8 cellular contexts compared by ENCODE assay signal in genomic region chr2:191247381-191248057, GRCh38. TPM values are rescaled to one million over a fixed set of nuclear protein-coding genes. Genes with fewer than 3 reads are reported as not detected.
DNase-seq lines count a peak whose midpoint lies in the region; ATAC-seq, FAIRE-seq and TF ChIP-seq lines count a peak whose summit lies in the region.

No MANE protein-coding gene starts in this region.

- H3K27me3 Mint-ChIP-seq in nephron (ENCODE audit: low read depth) = no peaks in the 10 kb centered on the region

- 51% methylated on average over 5 of the region's 5 CpGs; no CpG with 5 or more reads in 1 of the 2 experiments for WGBS in H1 (ENCODE audit: extremely low coverage in 1 of 2, insufficient coverage in 1 of 2, insufficient read length in 1 of 2, insufficient replicate concordance in 2 of 2, low coverage in 1 of 2, low lambda C conversion rate in 2 of 2, missing lambda C conversion rate in 1 of 2), 2 experiments

- peaks cover 49% of the 10 kb centered on the region for H3K4me1 Mint-ChIP-seq in nephron

- H2AFZ ChIP-seq in Loucy (ENCODE audit: low read length) (no peak overlapping the region), H1 (ENCODE audit: low read length) (no peak overlapping the region)

- peaks cover 12% of the 10 kb centered on the region for H3K36me3 Mint-ChIP-seq in nephron (ENCODE audit: low read depth)

- no peak overlapping the region; the same call in none of the 2 replicates for H2BK12ac ChIP-seq in H1 (ENCODE audit: low read depth, low read length)

- TF ChIP-seq RAD21 in H1 (IDR thresholded peaks at IDR 0.05 in 1 of 2, conservative IDR thresholded peaks at IDR 0.05 in 1 of 2; ENCODE audit: low read depth in 2 of 2, low read length in 2 of 2) = no peak

- H3K9me3 Mint-ChIP-seq in nephron = no peaks in the 10 kb centered on the region

- H3K4me3 ChIP-seq in Loucy (ENCODE audit: low read length, poor library complexity, severe bottlenecking) (peak overlapping the region; percentile 86), H1 (ENCODE audit: extremely low read depth in 1 of 4, insufficient read depth in 2 of 4, low read depth in 3 of 4, low read length in 4 of 4) (peak overlapping the region in 1 of 4 experiments; percentile 80; a peak in 2 of 8 replicates)

- peak overlapping the region; percentile 79 for H3K9ac ChIP-seq in Loucy (ENCODE audit: low read depth, low read length, poor library complexity, severe bottlenecking)
- H3K9ac ChIP-seq in H1 (replicated peaks in 1 of 4; ENCODE audit: extremely low read depth in 1 of 4, low read depth in 3 of 4, low read length in 3 of 4) = no peak overlapping the region

- H4K91ac ChIP-seq in H1 (replicated peaks; ENCODE audit: insufficient read length, low read length) = no peak overlapping the region

- H3K4me3 Mint-ChIP-seq in nephron = peak overlapping the region; percentile 84 to 94 (median 93)

- H3K36me3 ChIP-seq in Loucy (ENCODE audit: insufficient read depth, low read length) (no peaks in the 10 kb centered on the region), H1 (ENCODE audit: control insufficient read depth in 2 of 4, insufficient read depth in 4 of 4, low read length in 3 of 4) (no peaks in the 10 kb centered on the region)

- no peak overlapping the region for H2BK20ac ChIP-seq in H1 (ENCODE audit: low read length)

- H3K4me2 ChIP-seq in Loucy (ENCODE audit: low read depth, low read length, poor library complexity, severe bottlenecking) = peak overlapping the region; percentile 86
- H3K4me2 ChIP-seq in H1 (ENCODE audit: insufficient read depth in 1 of 2, low read depth in 2 of 2, low read length in 2 of 2) = peak overlapping the region; percentile 80 to 88

- no peak overlapping the region for H4K5ac ChIP-seq in H1 (ENCODE audit: insufficient read length, low read depth, low read length)

- no peak overlapping the region for H3K14ac ChIP-seq in H1 (ENCODE audit: insufficient read length)

- no peak overlapping the region for H3K27ac ChIP-seq in H1 (ENCODE audit: low read depth, low read length)

- DNase-seq in H1 (ENCODE audit: low read depth in 1 of 2, low spot score in 2 of 2) (peak in 1 of 2 experiments; percentile 13), activated gamma-delta T cell treated with Interleukin-2 at 50 U/mL for 16 hours (no peak), NCI-H748 treated with DMSO at 0.1 percent for 48 hours (lab: John Stamatoyannopoulos, UW) (no peak)
- no peak for DNase-seq in stimulated activated naive CD4-positive, alpha-beta T cell (lab: John Stamatoyannopoulos, UW)
- DNase-seq in stimulated activated CD4-positive, alpha-beta T cell treated with anti-CD3 and anti-CD28 coated beads, Interleukin-4, amount 100 ng/mL, for 24 hours = no peak

- no peak for TF ChIP-seq POLR2A in H1 (IDR thresholded peaks at IDR 0.05; ENCODE audit: control extremely low read depth in 1 of 2, low read depth in 2 of 2, low read length in 2 of 2)

- H3K79me2 ChIP-seq in Loucy (ENCODE audit: insufficient read depth, low read length) (peaks cover 70% of the 10 kb centered on the region), H1 (ENCODE audit: control insufficient read depth in 1 of 2, insufficient read depth in 2 of 2, low read length in 2 of 2) (peaks cover 18 to 64% of the 10 kb centered on the region in 2 experiments)

- H4K8ac ChIP-seq in H1 (ENCODE audit: extremely low read depth, insufficient read depth, low read length) = no peak overlapping the region

- no peak overlapping the region for H3K18ac ChIP-seq in H1 (ENCODE audit: extremely low read depth, low read length)

- H4K20me1 ChIP-seq in Loucy (ENCODE audit: insufficient read depth, low read length, poor library complexity, severe bottlenecking) (peaks cover 23% of the 10 kb centered on the region), H1 (replicated peaks in 1 of 2; ENCODE audit: control insufficient read depth in 1 of 2, insufficient read depth in 2 of 2, low read length in 2 of 2) (peaks cover 15 to 25% of the 10 kb centered on the region in 2 experiments)

- no peak overlapping the region for H2BK120ac ChIP-seq in H1 (replicated peaks; ENCODE audit: low read depth, low read length)

- FAIRE-seq in H1 (lab: Jason Lieb, UNC) = no peak

- no peak overlapping the region for H3K56ac ChIP-seq in H1 (replicated peaks; ENCODE audit: insufficient read length, low read depth, low read length)

- peak; percentile 47 for ATAC-seq in GM19463 (IDR thresholded peaks at IDR 0.05; ENCODE audit: unreplicated experiment)

- peaks cover 3% of the 10 kb centered on the region; the same call in 1 of the 2 replicates for H3K23me2 ChIP-seq in H1 (ENCODE audit: low read depth, low read length)

- H3K23ac ChIP-seq in H1 (ENCODE audit: insufficient read length) = no peak overlapping the region

- H3K27ac Mint-ChIP-seq in nephron = peak overlapping the region; percentile 82 to 98 (median 92)

- TF ChIP-seq EP300 in H1 (IDR thresholded peaks at IDR 0.05; ENCODE audit: borderline replicate concordance in 1 of 2, low read depth in 2 of 2, low read length in 2 of 2) = no peak

- H3K4me1 ChIP-seq in Loucy (ENCODE audit: insufficient read depth, low read length, poor library complexity, severe bottlenecking) (peaks cover 48% of the 10 kb centered on the region), H1 (replicated peaks in 1 of 4; ENCODE audit: control insufficient read depth in 3 of 4, insufficient read depth in 4 of 4, low read length in 3 of 4) (peaks cover 0 to 23% (median 12%) of the 10 kb centered on the region in 4 experiments; a peak in 6 of 7 replicates)

- CTCF ChIA-PET in H1 (lab: Charles Lee; ENCODE audit: partially characterized antibody) = interaction anchor here (0.7 to 1.8 kb wide), 10 partner anchors 13 to 336 kb away, joined by 3 to 8 read pairs (median 3); no protein-coding TSS in a partner anchor

- no peaks in the 10 kb centered on the region for H3F3A ChIP-seq in Loucy (ENCODE audit: low read depth)

- H3K9me2 ChIP-seq in Loucy (replicated peaks; ENCODE audit: low read depth, low read length) = no peaks in the 10 kb centered on the region

- H3K79me1 ChIP-seq in H1 (ENCODE audit: low read depth, low read length) = peaks cover 3% of the 10 kb centered on the region; the same call in 1 of the 2 replicates

- no peak overlapping the region for H2BK5ac ChIP-seq in H1 (ENCODE audit: low read depth, low read length)

- H3K27me3 ChIP-seq in Loucy (ENCODE audit: insufficient read depth, low read length, poor library complexity, severe bottlenecking) = no peaks in the 10 kb centered on the region
- peaks cover 0 to 3% (median 1%) of the 10 kb centered on the region in 4 experiments; a peak in 2 of 7 replicates for H3K27me3 ChIP-seq in H1 (replicated peaks in 1 of 4; ENCODE audit: control insufficient read depth in 3 of 4, extremely low read depth in 1 of 4, insufficient read depth in 3 of 4, low read length in 3 of 4)

- H3K9me3 ChIP-seq in Loucy (ENCODE audit: insufficient read depth, low read depth, low read length) (no peaks in the 10 kb centered on the region), H1 (ENCODE audit: insufficient read depth in 2 of 2, low read depth in 1 of 2, low read length in 1 of 2) (no peaks in the 10 kb centered on the region)

- H2BK15ac ChIP-seq in H1 (ENCODE audit: low read length) = peak overlapping the region; percentile 61; the same call in 1 of the 2 replicates

- TF ChIP-seq CTCF in Loucy (conservative IDR thresholded peaks at IDR 0.05; ENCODE audit: low read length) (no peak), H1 (IDR thresholded peaks at IDR 0.05; ENCODE audit: control extremely low read depth in 1 of 3, insufficient read depth in 1 of 3, low read depth in 1 of 3, low read length in 3 of 3) (no peak), nephron (IDR thresholded peaks at IDR 0.05; ENCODE audit: unreplicated experiment in 3 of 3) (no peak)

- no peak overlapping the region for H2AK5ac ChIP-seq in H1 (ENCODE audit: low read depth, low read length)

- POLR2A ChIA-PET in H1 (lab: Charles Lee; ENCODE audit: partially characterized antibody) = interaction anchor here (1.2 to 2.3 kb wide), 2 partner anchors 17 to 32 kb away, joined by 3 to 8 read pairs; no protein-coding TSS in a partner anchor

- no peak overlapping the region for H3K4ac ChIP-seq in H1 (replicated peaks; ENCODE audit: insufficient read length, low read depth, low read length)

TF ChIP-seq in H1, 55 proteins besides CTCF, POLR2A, EP300 and RAD21 (continues in another document):
- TF ChIP-seq JUN (IDR thresholded peaks at IDR 0.05; ENCODE audit: low read depth, low read length) (no peak), MAFK (IDR thresholded peaks at IDR 0.05; ENCODE audit: low read depth, low read length) (no peak), EZH2 (IDR thresholded peaks at IDR 0.05; ENCODE audit: low read depth, low read length, severe bottlenecking) (no peak), YY1 (IDR thresholded peaks at IDR 0.05; ENCODE audit: low read depth, low read length) (no peak), GABPA (IDR thresholded peaks at IDR 0.05; ENCODE audit: borderline replicate concordance, insufficient read depth, low read length) (no peak), PHF8 (conservative IDR thresholded peaks at IDR 0.05; ENCODE audit: low read depth, low read length) (no peak), SP2 (IDR thresholded peaks at IDR 0.05; ENCODE audit: low read length) (no peak), KDM1A (IDR thresholded peaks at IDR 0.05; ENCODE audit: borderline replicate concordance, low read length) (no peak), CREB1 (IDR thresholded peaks at IDR 0.05) (no peak), NRF1 (IDR thresholded peaks at IDR 0.05; ENCODE audit: low read depth, low read length) (no peak), BCL11A (IDR thresholded peaks at IDR 0.05; ENCODE audit: low read depth in 2 of 2, low read length in 2 of 2) (no peak), SIX5 (IDR thresholded peaks at IDR 0.05; ENCODE audit: low read depth, low read length) (no peak), EGR1 (IDR thresholded peaks at IDR 0.05; ENCODE audit: borderline replicate concordance, low read depth, low read length) (no peak), SIRT6 (IDR thresholded peaks at IDR 0.05; ENCODE audit: low read length) (no peak), CEBPB (IDR thresholded peaks at IDR 0.05; ENCODE audit: low read depth, low read length) (no peak), TAF7 (optimal IDR thresholded peaks at IDR 0.05; ENCODE audit: borderline replicate concordance, low read depth, low read length) (no peak), POU5F1 (IDR thresholded peaks at IDR 0.05; ENCODE audit: low read depth, low read length) (no peak), GTF2F1 (IDR thresholded peaks at IDR 0.05; ENCODE audit: borderline replicate concordance, low read depth, low read length) (no peak)

RNA-seq across cellular contexts. Expression of gene MYO1B, which starts 2.3 kb away (rescaled TPM):
- 55.5 and 61.2 TPM in 2 replicates for total RNA-seq in H1 (2021; fragmentation: NEBNext Ultra II Directional; extraction: Animal tissue kit (Norgen Biotek cat#: 25700))
- polyA plus RNA-seq in H1 (2011; rRNA removed) = 8.7 and 15.5 TPM in 2 replicates
- polyA plus RNA-seq in H1 (2011; cell fraction: cytosol; rRNA removed) = 19.2 TPM
- 14.5 TPM for polyA plus RNA-seq in H1 (2011; cell fraction: nucleus; rRNA removed)
- 25.4 to 39.3 TPM (median 30.2 TPM) in 4 replicates for polyA plus RNA-seq in H1 (2012, experiment 1 of 2)
- polyA plus RNA-seq in H1 (2012, experiment 2 of 2) = 7.5 TPM
- polyA plus RNA-seq in H1 (2013, experiment 1 of 2) = 25.9 TPM
- 25.8 TPM for polyA plus RNA-seq in H1 (2013, experiment 2 of 2)
- 47.7 and 68.1 TPM in 2 replicates for polyA minus RNA-seq in H1 (2011; rRNA and poly(A)+ RNA removed)
- polyA minus RNA-seq in H1 (2011; cell fraction: cytosol; rRNA and poly(A)+ RNA removed) = 34.9 TPM
- 70.6 TPM for polyA minus RNA-seq in H1 (2011; cell fraction: nucleus; rRNA and poly(A)+ RNA removed)
